In genomic region chr12:2297658-2298057, GRCh38 we compare ENCODE assay signal across 18 cellular contexts.
DNase-seq lines count a peak whose midpoint lies in the region; ATAC-seq, FAIRE-seq and TF ChIP-seq lines count a peak whose summit lies in the region.
"Had no signal": no experiment of that assay in that cellular context is flagged by ENCODE, and none has a peak within 500 bp of the region (broad histone marks: within the 10 kb centered on the region; RNA-seq: fewer than 3 reads in every experiment).

No MANE protein-coding gene starts in this region.

- ATAC-seq in GM21576 (IDR thresholded peaks at IDR 0.05; ENCODE audit: unreplicated experiment): peak; percentile 45

- no peak for TF ChIP-seq EP300 in sigmoid colon (IDR thresholded peaks at IDR 0.05)

- TF ChIP-seq CTCF in cardiac muscle cell (IDR thresholded peaks at IDR 0.05; ENCODE audit: low read depth, low read length): no peak
- no peak for TF ChIP-seq CTCF in MM.1S (IDR thresholded peaks at IDR 0.05; ENCODE audit: low read length)
- no peak for TF ChIP-seq CTCF in sigmoid colon (IDR thresholded peaks at IDR 0.05)

- H3K36me3 ChIP-seq in cardiac muscle cell (no peaks in the 10 kb centered on the region), MM.1S (replicated peaks; ENCODE audit: insufficient read depth, low read length) (no peaks in the 10 kb centered on the region), sigmoid colon (no peaks in the 10 kb centered on the region)

- no peaks in the 10 kb centered on the region for H3K27me3 ChIP-seq in cardiac muscle cell
- H3K27me3 ChIP-seq in MM.1S (replicated peaks; ENCODE audit: insufficient read depth, low read length): no peaks in the 10 kb centered on the region
- no peaks in the 10 kb centered on the region for H3K27me3 ChIP-seq in sigmoid colon

- peaks cover 14% of the 10 kb centered on the region for H3F3A ChIP-seq in MM.1S (ENCODE audit: insufficient read depth, low read length)

- intact Hi-C loops in cardiac septum (cut with DNase I) (no loop called here), sigmoid colon (cut with DNase I) (no loop called here)

- peak overlapping the region; percentile 84 for H3K4me2 ChIP-seq in MM.1S (ENCODE audit: low read depth, low read length)
- H3K4me2 ChIP-seq: SK-N-SH had no signal

- H3K9me3 ChIP-seq in cardiac muscle cell (ENCODE audit: low read depth) (no peaks in the 10 kb centered on the region), MM.1S (replicated peaks; ENCODE audit: insufficient read depth, low read length) (no peaks in the 10 kb centered on the region), sigmoid colon (no peaks in the 10 kb centered on the region)
- H3K9me3 ChIP-seq: SK-N-SH had no signal

- H3K4me1 ChIP-seq in cardiac muscle cell (ENCODE audit: low read depth) (peaks cover 28% of the 10 kb centered on the region), MM.1S (ENCODE audit: low read length) (peaks cover 38% of the 10 kb centered on the region), sigmoid colon (peaks cover 0 to 85% (median 71%) of the 10 kb centered on the region in 4 donors)

- H4K20me1 ChIP-seq in MM.1S (ENCODE audit: insufficient read depth, low read length): no peaks in the 10 kb centered on the region

- WGBS in sigmoid colon, 2 donors: 66 to 69% methylated on average over 4 of the region's 4 CpGs

- peak overlapping the region; percentile 43 for H2AFZ ChIP-seq in MM.1S (ENCODE audit: low read length)

- no peaks in the 10 kb centered on the region for H3K79me2 ChIP-seq in MM.1S (ENCODE audit: low read length)

- H3K4me3 ChIP-seq in cardiac muscle cell (no peak overlapping the region), MM.1S (ENCODE audit: low read length) (peak overlapping the region; percentile 24; the same call in 1 of the 2 replicates), sigmoid colon (no peak overlapping the region)

- no peaks in the 10 kb centered on the region for H3K9me2 ChIP-seq in MM.1S (replicated peaks; ENCODE audit: insufficient read depth, low read length)
- H3K9me2 ChIP-seq: SK-N-SH had no signal

- H3K9ac ChIP-seq in MM.1S (ENCODE audit: low read length): peak overlapping the region; percentile 42
- H3K9ac ChIP-seq: SK-N-SH had no signal

- H3K27ac ChIP-seq in cardiac muscle cell (peak overlapping the region; percentile 4), MM.1S (ENCODE audit: low read length) (peak overlapping the region; percentile 85), sigmoid colon (peak overlapping the region in 3 of 4 donors; percentile 2 to 89 (median 3))
- H3K27ac ChIP-seq: C4-2B had no signal

- no peak for FAIRE-seq in HTR-8/SVneo (lab: Jason Lieb, UNC)
- FAIRE-seq: GM12892 had no signal

- TF ChIP-seq POLR2A in sigmoid colon (IDR thresholded peaks at IDR 0.05): no peak
- TF ChIP-seq POLR2A in erythroblast (IDR thresholded peaks at IDR 0.05; ENCODE audit: low read length): no peak

- DNase-seq in cardiac muscle cell (ENCODE audit: low read depth in 1 of 2, low spot score in 1 of 2) (no peak), cardiac septum (ENCODE audit: low spot score) (no peak), MM.1S (peak; percentile 59), sigmoid colon (no peak), HTR-8/SVneo (ENCODE audit: insufficient read length, low spot score) (no peak), erythroblast (lab: John Stamatoyannopoulos, UW) (no peak), GM03348 (ENCODE audit: low spot score) (no peak)
- DNase-seq: 8988T, H7, NCI-H1048, NCI-H146, NCI-H2107, NCI-H226, NCI-H526 treated with DMSO at 0.1 percent for 48 hours, SK-N-SH had no signal

Comparison
In these comparisons a context has a peak if more than half of its experiments do, and no peak if none do; other contexts are left out.
1. H3K27ac ChIP-seq: peak in every context shown above with its lines; median percentile 85 in MM.1S; 4 in cardiac muscle cell; 3 in sigmoid colon.